14 cellular contexts compared by ENCODE assay signal in the genomic region with DNA sequence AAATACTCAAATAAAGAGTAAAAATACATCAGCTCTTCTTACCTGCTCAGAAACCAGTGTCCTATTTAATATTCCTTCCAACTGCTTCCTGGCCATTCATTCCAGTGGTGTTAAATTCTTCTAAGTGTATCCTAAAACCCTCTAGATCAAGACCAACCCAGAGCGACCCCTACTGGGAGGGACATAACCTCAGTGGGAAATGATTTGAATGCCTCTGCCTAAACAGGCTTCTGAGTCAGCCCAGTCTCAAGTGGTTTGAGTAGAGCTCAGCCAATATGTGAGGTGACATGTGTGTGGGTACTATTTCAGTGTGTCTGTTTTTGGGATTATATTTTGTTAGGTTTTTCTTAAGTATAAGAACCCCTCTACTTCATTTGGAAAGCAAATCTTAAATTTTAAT.
DNase-seq lines count a peak whose midpoint lies in the region; ATAC-seq, FAIRE-seq and TF ChIP-seq lines count a peak whose summit lies in the region.
"Had no signal": no experiment of that assay in that cellular context is flagged by ENCODE, and none has a peak within 500 bp of the region (broad histone marks: within the 10 kb centered on the region; RNA-seq: fewer than 3 reads in every experiment).

No MANE protein-coding gene starts in this region.

- dilution Hi-C loops in IMR-90 (cut with HindIII; ENCODE audit: low sequenced_read_pairs, unreplicated experiment), result no loop called here

- in situ Hi-C loops in IMR-90 (cut with MboI; ENCODE audit: low sequenced_read_pairs), result no loop called here

- no TSS peak for BruUV-seq in IMR-90 (replicated peaks; lab: Mats Ljungman, UMichigan)

- H4K5ac ChIP-seq in IMR-90 (ENCODE audit: low read depth, low read length), result no peak overlapping the region

- H3K4ac ChIP-seq in IMR-90 (ENCODE audit: low read depth, low read length), result no peak overlapping the region

- no peak overlapping the region for H2AK9ac ChIP-seq in IMR-90 (replicated peaks; ENCODE audit: low read depth, low read length, poor library complexity)

- H4K20me1 ChIP-seq in IMR-90 (ENCODE audit: insufficient read depth, low read length), result no peaks in the 10 kb centered on the region

- H3K27me3 ChIP-seq in IMR-90 (ENCODE audit: control insufficient read depth, insufficient read depth, low read length), result no peaks in the 10 kb centered on the region
- H3K27me3 ChIP-seq in psoas muscle (ENCODE audit: insufficient read depth in 3 of 3, low read length in 2 of 3), result peaks cover 0 to 9% (median 0%) of the 10 kb centered on the region in 3 donors
- H3K27me3 ChIP-seq: tibial artery had no signal

- H3K79me1 ChIP-seq in IMR-90 (ENCODE audit: low read depth in 1 of 2, low read length in 2 of 2), result no peaks in the 10 kb centered on the region

- H3K4me3 ChIP-seq in IMR-90 (ENCODE audit: insufficient read depth, low read depth, low read length), result no peak overlapping the region
- H3K4me3 ChIP-seq in kidney (ENCODE audit: low read length in 2 of 2), result no peak overlapping the region
- H3K4me3 ChIP-seq in psoas muscle, result no peak overlapping the region
- H3K4me3 ChIP-seq: SK-N-MC, tibial artery had no signal

- H3K9me3 Mint-ChIP-seq in immature natural killer cell, result peaks cover 0 to 9% (median 3%) of the 10 kb centered on the region in 6 donors
- H3K9me3 Mint-ChIP-seq: natural killer cell treated with Interleukin-12 subunit alpha and Interleukin-12 subunit beta and Interleukin-15 and Interleukin-18, amount 100 ng/mL, for 72 hours had no signal

- no peaks in the 10 kb centered on the region for H3K4me1 ChIP-seq in IMR-90 (ENCODE audit: control insufficient read depth, insufficient read depth, low read length)
- no peaks in the 10 kb centered on the region for H3K4me1 ChIP-seq in kidney (ENCODE audit: control insufficient read depth in 1 of 2, insufficient read depth in 1 of 2, low read depth in 1 of 2, low read length in 2 of 2)
- H3K4me1 ChIP-seq in psoas muscle, result no peaks in the 10 kb centered on the region

- no peak for TF ChIP-seq POLR2A in IMR-90 (IDR thresholded peaks at IDR 0.05; ENCODE audit: low read depth, low read length)

- no peak overlapping the region for H2BK5ac ChIP-seq in IMR-90 (ENCODE audit: low read depth, low read length, poor library complexity, severe bottlenecking)

- no peaks in the 10 kb centered on the region for H3K36me3 ChIP-seq in IMR-90 (ENCODE audit: control insufficient read depth, insufficient read depth, low read length)
- no peaks in the 10 kb centered on the region for H3K36me3 ChIP-seq in kidney (ENCODE audit: control insufficient read depth in 1 of 2, insufficient read depth in 2 of 2, low read length in 2 of 2)
- H3K36me3 ChIP-seq in psoas muscle (ENCODE audit: insufficient read depth in 1 of 2, low read depth in 1 of 2), result no peaks in the 10 kb centered on the region
- H3K36me3 ChIP-seq: tibial artery had no signal

- no peaks in the 10 kb centered on the region for H3K4me1 Mint-ChIP-seq in immature natural killer cell
- H3K4me1 Mint-ChIP-seq: activated CD4-positive, alpha-beta T cell treated with anti-CD3 and anti-CD28 coated beads, Interleukin-2, amount 10 ng/mL, durations not matched to agents 24 days and 14 days had no signal

- H3K9me3 ChIP-seq in IMR-90 (ENCODE audit: control insufficient read depth, insufficient read depth, low read length), result peaks cover 5% of the 10 kb centered on the region
- no peaks in the 10 kb centered on the region for H3K9me3 ChIP-seq in kidney (ENCODE audit: control insufficient read depth in 1 of 2, low read length in 2 of 2)
- peaks cover 9% of the 10 kb centered on the region for H3K9me3 ChIP-seq in psoas muscle

- H3K4me3 Mint-ChIP-seq in immature natural killer cell, result no peak overlapping the region
- H3K4me3 Mint-ChIP-seq: activated CD4-positive, alpha-beta T cell treated with anti-CD3 and anti-CD28 coated beads, Interleukin-2, amount 10 ng/mL, durations not matched to agents 24 days and 14 days; natural killer cell treated with Interleukin-12 subunit alpha and Interleukin-12 subunit beta and Interleukin-15 and Interleukin-18, amount 100 ng/mL, for 72 hours had no signal

- POLR2A ChIA-PET in IMR-90 (lab: Charles Lee; ENCODE audit: unreplicated experiment), result no interaction called here

- H3K27ac ChIP-seq in IMR-90 (ENCODE audit: insufficient read depth, low read length) (no peak overlapping the region), kidney (ENCODE audit: low read depth in 2 of 2, low read length in 2 of 2) (no peak overlapping the region), psoas muscle (no peak overlapping the region)
- H3K27ac ChIP-seq: SK-N-MC had no signal

- peak; percentile 15 for FAIRE-seq in kidney (lab: Jason Lieb, UNC)

- H3K4me2 ChIP-seq in IMR-90 (ENCODE audit: low read depth, low read length), result no peak overlapping the region

- H3K14ac ChIP-seq in IMR-90 (replicated peaks; ENCODE audit: low read depth, low read length), result no peak overlapping the region

- H3K56ac ChIP-seq in IMR-90 (ENCODE audit: extremely low read depth, insufficient read depth, low read length), result no peak overlapping the region

- 0 out of 2 replicates have a peak, but pooled peaks have one; percentile 22 for TF ChIP-seq CTCF in IMR-90 (conservative IDR thresholded peaks at IDR 0.05; ENCODE audit: low read depth, low read length)
- TF ChIP-seq CTCF in kidney (IDR thresholded peaks at IDR 0.05; ENCODE audit: borderline replicate concordance, extremely low read depth, insufficient read depth), result no peak
- no peak for TF ChIP-seq CTCF in psoas muscle (IDR thresholded peaks at IDR 0.05)

- H2BK15ac ChIP-seq in IMR-90 (ENCODE audit: low read depth, low read length), result no peak overlapping the region

- no peak overlapping the region for H3K23ac ChIP-seq in IMR-90 (ENCODE audit: low read depth, low read length)

- CTCF ChIA-PET in IMR-90 (lab: Yijun Ruan, JAX), result interaction anchor here (0.6 kb wide), 1 partner anchor 165 kb away, joined by 3 read pairs; a partner anchor contains a TSS

- no peak for TF ChIP-seq RAD21 in IMR-90 (IDR thresholded peaks at IDR 0.05; ENCODE audit: low read length)

- H2AK5ac ChIP-seq in IMR-90 (ENCODE audit: low read depth, low read length), result no peak overlapping the region

- H3K27ac Mint-ChIP-seq in immature natural killer cell, result no peak overlapping the region
- H3K27ac Mint-ChIP-seq: activated CD4-positive, alpha-beta T cell treated with anti-CD3 and anti-CD28 coated beads, Interleukin-2, amount 10 ng/mL, durations not matched to agents 24 days and 14 days; natural killer cell treated with Interleukin-12 subunit alpha and Interleukin-12 subunit beta and Interleukin-15 and Interleukin-18, amount 100 ng/mL, for 72 hours had no signal

- H3K36me3 Mint-ChIP-seq in immature natural killer cell, result no peaks in the 10 kb centered on the region
- H3K36me3 Mint-ChIP-seq: natural killer cell treated with Interleukin-12 subunit alpha and Interleukin-12 subunit beta and Interleukin-15 and Interleukin-18, amount 100 ng/mL, for 72 hours had no signal

- no peak overlapping the region for H4K8ac ChIP-seq in IMR-90 (ENCODE audit: low read depth in 2 of 2, low read length in 2 of 2)

- WGBS in IMR-90 (ENCODE audit: extremely low coverage in 2 of 2, insufficient read length in 1 of 2), 2 experiments, result no CpG with 5 or more reads among the region's 1 CpG
- 5 to 58% (median 24%) methylated on average over 1 of the region's 1 CpG for WGBS in psoas muscle, 3 donors

- H3K27me3 Mint-ChIP-seq in immature natural killer cell (ENCODE audit: low read depth in 3 of 3), result peaks cover 0 to 4% (median 1%) of the 10 kb centered on the region in 3 donors
- H3K27me3 Mint-ChIP-seq: activated CD4-positive, alpha-beta T cell treated with anti-CD3 and anti-CD28 coated beads, Interleukin-2, amount 10 ng/mL, durations not matched to agents 24 days and 14 days; natural killer cell treated with Interleukin-12 subunit alpha and Interleukin-12 subunit beta and Interleukin-15 and Interleukin-18, amount 100 ng/mL, for 72 hours had no signal

- no peak overlapping the region for H2AFZ ChIP-seq in IMR-90 (replicated peaks; ENCODE audit: low read length, poor library complexity)

- no peak overlapping the region for H2BK20ac ChIP-seq in IMR-90 (ENCODE audit: low read depth, low read length)

- no peaks in the 10 kb centered on the region for H3K9me1 ChIP-seq in IMR-90 (ENCODE audit: insufficient read depth, low read length)

- no peak overlapping the region for H3K18ac ChIP-seq in IMR-90 (ENCODE audit: low read depth, low read length)

- DNase-seq in EL (peak; percentile 60), IMR-90 (no peak), SW 1271 (lab: John Stamatoyannopoulos, UW) (peak; percentile 3 to 45), kidney (no peak), immature natural killer cell (no peak), psoas muscle (no peak)
- DNase-seq in stimulated activated CD4-positive, alpha-beta T cell treated with anti-CD3 and anti-CD28 coated beads, Interleukin-1b, Interleukin-23, amount 100 ng/mL, for 48 hours, result no peak
- DNase-seq: activated CD4-positive, alpha-beta T cell treated with anti-CD3 and anti-CD28 coated beads, Interleukin-2, amount 10 ng/mL, durations not matched to agents 24 days and 14 days; COR-L47; KG1; tibial artery had no signal

- ATAC-seq in IMR-90 (ENCODE audit: low read depth), result no peak
- ATAC-seq in psoas muscle, result no peak
- no peak for ATAC-seq in HG03139 (IDR thresholded peaks at IDR 0.05; ENCODE audit: unreplicated experiment)
- ATAC-seq: natural killer cell treated with Interleukin-12 subunit alpha and Interleukin-12 subunit beta and Interleukin-15 and Interleukin-18, amount 100 ng/mL, for 72 hours had no signal

- no peak overlapping the region for H4K91ac ChIP-seq in IMR-90 (ENCODE audit: insufficient read depth, low read depth, low read length)

- intact Hi-C loops in IMR-90 (cut with micrococcal nuclease) (no loop called here), kidney (cut with DNase I) (no loop called here), psoas muscle (cut with DNase I) (no loop called here)

- H2BK120ac ChIP-seq in IMR-90 (ENCODE audit: low read depth, low read length), result no peak overlapping the region

- no peak overlapping the region for H3K9ac ChIP-seq in IMR-90 (ENCODE audit: low read depth, low read length)
- H3K9ac ChIP-seq in kidney (ENCODE audit: low read length in 2 of 2), result no peak overlapping the region

TF ChIP-seq in IMR-90, 13 proteins besides CTCF, POLR2A, EP300 and RAD21 (continues in another document):
- TF ChIP-seq CEBPB (IDR thresholded peaks at IDR 0.05; ENCODE audit: low read depth, low read length), result no peak
- TF ChIP-seq, protein P1, sequence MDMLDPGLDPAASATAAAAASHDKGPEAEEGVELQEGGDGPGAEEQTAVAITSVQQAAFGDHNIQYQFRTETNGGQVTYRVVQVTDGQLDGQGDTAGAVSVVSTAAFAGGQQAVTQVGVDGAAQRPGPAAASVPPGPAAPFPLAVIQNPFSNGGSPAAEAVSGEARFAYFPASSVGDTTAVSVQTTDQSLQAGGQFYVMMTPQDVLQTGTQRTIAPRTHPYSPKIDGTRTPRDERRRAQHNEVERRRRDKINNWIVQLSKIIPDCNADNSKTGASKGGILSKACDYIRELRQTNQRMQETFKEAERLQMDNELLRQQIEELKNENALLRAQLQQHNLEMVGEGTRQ (IDR thresholded peaks at IDR 0.05; ENCODE audit: low read depth, low read length), result no peak
- TF ChIP-seq MAZ (IDR thresholded peaks at IDR 0.05; ENCODE audit: borderline replicate concordance, low read depth, low read length), result no peak
- no peak for TF ChIP-seq MAFK (IDR thresholded peaks at IDR 0.05; ENCODE audit: low read depth, low read length)
- no peak for TF ChIP-seq SMC3 (IDR thresholded peaks at IDR 0.05; ENCODE audit: low read depth, low read length)

Comparison
In these comparisons a context has a peak if more than half of its experiments do, and no peak if none do; other contexts are left out.
1. DNase-seq: peak in EL (single experiment) and SW 1271 (2 of 2); none in IMR-90 (single experiment), kidney (single experiment), stimulated activated CD4-positive, alpha-beta T cell treated with anti-CD3 and anti-CD28 coated beads, Interleukin-1b, Interleukin-23, amount 100 ng/mL, for 48 hours (single experiment), immature natural killer cell (0 of 3) and psoas muscle (0 of 2).